21 cellular contexts compared by ENCODE assay signal in genomic region chr22:23519442-23520177, GRCh38.
DNase-seq lines count a peak whose midpoint lies in the region; ATAC-seq, FAIRE-seq and TF ChIP-seq lines count a peak whose summit lies in the region.
"Had no signal": no experiment of that assay in that cellular context is flagged by ENCODE, and none has a peak within 500 bp of the region (broad histone marks: within the 10 kb centered on the region; RNA-seq: fewer than 3 reads in every experiment).

No MANE protein-coding gene starts in this region.

- peak overlapping the region; percentile 65 for H3K4me3 Mint-ChIP-seq in neural progenitor cell
- H3K4me3 Mint-ChIP-seq: activated CD8-positive, alpha-beta T cell treated with anti-CD3 and anti-CD28 coated beads for 36 hours; activated naive CD4-positive, alpha-beta T cell treated with anti-CD3 and anti-CD28 coated beads, Interleukin-2, amount 50 U/mL, for 24 hours; CD14-positive monocyte; GM23338; stimulated activated naive CD8-positive, alpha-beta T cell treated with anti-CD3 and anti-CD28 coated beads, Interleukin-15, amount 100 ng/mL, for 72 hours; T-cell had no signal

- no peak for TF ChIP-seq POLR2A in H1 (IDR thresholded peaks at IDR 0.05; ENCODE audit: control extremely low read depth in 1 of 2, low read depth in 2 of 2, low read length in 2 of 2)
- TF ChIP-seq POLR2A in tibial nerve (IDR thresholded peaks at IDR 0.05), result no peak

- no peaks in the 10 kb centered on the region for H3K9me3 Mint-ChIP-seq in neural progenitor cell
- H3K9me3 Mint-ChIP-seq: activated CD8-positive, alpha-beta T cell treated with anti-CD3 and anti-CD28 coated beads for 36 hours; activated naive CD4-positive, alpha-beta T cell treated with anti-CD3 and anti-CD28 coated beads, Interleukin-2, amount 50 U/mL, for 24 hours; activated T-cell treated with anti-CD3 and anti-CD28 coated beads, Interleukin-2, amount 50 U/mL, for 4 hours; GM23338; stimulated activated naive CD8-positive, alpha-beta T cell treated with anti-CD3 and anti-CD28 coated beads, Interleukin-15, amount 100 ng/mL, for 72 hours; T-cell had no signal

- TF ChIP-seq EP300 in H1 (IDR thresholded peaks at IDR 0.05; ENCODE audit: borderline replicate concordance in 1 of 2, low read depth in 2 of 2, low read length in 2 of 2), result no peak
- TF ChIP-seq EP300 in tibial nerve (IDR thresholded peaks at IDR 0.05), result no peak

- CTCF ChIA-PET in H1 (lab: Charles Lee; ENCODE audit: partially characterized antibody), result interaction anchor here (0.7 kb wide), 1 partner anchor 249 kb away, joined by 3 read pairs; no protein-coding TSS in a partner anchor

- H3K4me1 Mint-ChIP-seq in neural progenitor cell, result peaks cover 66% of the 10 kb centered on the region

- 0 out of 2 replicates have a peak overlapping the region, but pooled peaks have one; percentile 6 for H2AK5ac ChIP-seq in H1 (ENCODE audit: low read depth, low read length)

- ATAC-seq in GM21528 (IDR thresholded peaks at IDR 0.05; ENCODE audit: low FRiP score, unreplicated experiment) (no peak), HG03159 (IDR thresholded peaks at IDR 0.05; ENCODE audit: unreplicated experiment) (no peak)
- ATAC-seq: activated CD8-positive, alpha-beta T cell treated with anti-CD3 and anti-CD28 coated beads for 36 hours; activated T-cell treated with anti-CD3 and anti-CD28 coated beads, Interleukin-2, amount 50 U/mL, for 4 hours; GM23338; Right ventricle myocardium inferior; stimulated activated naive CD8-positive, alpha-beta T cell treated with anti-CD3 and anti-CD28 coated beads, Interleukin-15, amount 100 ng/mL, for 72 hours; T-cell had no signal

- H3K27me3 ChIP-seq in H1 (replicated peaks in 1 of 4; ENCODE audit: control insufficient read depth in 3 of 4, extremely low read depth in 1 of 4, insufficient read depth in 3 of 4, low read length in 3 of 4) (peaks cover 4 to 49% (median 39%) of the 10 kb centered on the region in 4 experiments), neural progenitor cell (no peaks in the 10 kb centered on the region), tibial nerve (no peaks in the 10 kb centered on the region)
- H3K27me3 ChIP-seq: colonic mucosa had no signal

- H3K27ac ChIP-seq in H1 (ENCODE audit: low read depth, low read length) (no peak overlapping the region), neural progenitor cell (no peak overlapping the region), tibial nerve (peak overlapping the region in 3 of 4 donors; percentile 90 to 99 (median 99))
- H3K27ac ChIP-seq: neutrophil had no signal

- no peak overlapping the region; the same call in 1 of the 2 replicates for H3K18ac ChIP-seq in H1 (ENCODE audit: extremely low read depth, low read length)

- H3K14ac ChIP-seq in H1 (ENCODE audit: insufficient read length), result no peak overlapping the region

- H2BK20ac ChIP-seq in H1 (ENCODE audit: low read length), result 0 out of 2 replicates have a peak overlapping the region, but pooled peaks have one; percentile 21

- H3K4me2 ChIP-seq in H1 (ENCODE audit: insufficient read depth in 1 of 2, low read depth in 2 of 2, low read length in 2 of 2), result no peak overlapping the region
- H3K4me2 ChIP-seq in neural progenitor cell, result no peak overlapping the region
- H3K4me2 ChIP-seq: GM23338 had no signal

- H4K91ac ChIP-seq in H1 (replicated peaks; ENCODE audit: insufficient read length, low read length), result no peak overlapping the region

- H2BK5ac ChIP-seq in H1 (ENCODE audit: low read depth, low read length), result no peak overlapping the region

- H3K23ac ChIP-seq in H1 (ENCODE audit: insufficient read length), result no peak overlapping the region

- no peak overlapping the region for H2AFZ ChIP-seq in H1 (ENCODE audit: low read length)
- no peak overlapping the region for H2AFZ ChIP-seq in neural progenitor cell (replicated peaks)
- H2AFZ ChIP-seq: GM23338 had no signal

- no peak overlapping the region for H3K4me3 ChIP-seq in H1 (ENCODE audit: extremely low read depth in 1 of 4, insufficient read depth in 2 of 4, low read depth in 3 of 4, low read length in 4 of 4)
- no peak overlapping the region for H3K4me3 ChIP-seq in neural progenitor cell
- H3K4me3 ChIP-seq in tibial nerve, result no peak overlapping the region
- H3K4me3 ChIP-seq: colonic mucosa, GM23338 had no signal

- FAIRE-seq in H1 (lab: Jason Lieb, UNC), result no peak

- POLR2A ChIA-PET in H1 (lab: Charles Lee; ENCODE audit: partially characterized antibody), result no interaction called here

- peak overlapping the region; percentile 100 for H3K27ac Mint-ChIP-seq in neural progenitor cell
- H3K27ac Mint-ChIP-seq: activated CD8-positive, alpha-beta T cell treated with anti-CD3 and anti-CD28 coated beads for 36 hours; activated naive CD4-positive, alpha-beta T cell treated with anti-CD3 and anti-CD28 coated beads, Interleukin-2, amount 50 U/mL, for 24 hours; GM23338; stimulated activated naive CD8-positive, alpha-beta T cell treated with anti-CD3 and anti-CD28 coated beads, Interleukin-15, amount 100 ng/mL, for 72 hours; T-cell had no signal

- peaks cover 41% of the 10 kb centered on the region for H3F3A ChIP-seq in neural progenitor cell (ENCODE audit: low read depth)

- WGBS in H1 (ENCODE audit: extremely low coverage in 1 of 2, insufficient coverage in 1 of 2, insufficient read length in 1 of 2, insufficient replicate concordance in 2 of 2, low coverage in 1 of 2, low lambda C conversion rate in 2 of 2, missing lambda C conversion rate in 1 of 2), 2 experiments, result 86% methylated on average over 11 of the region's 11 CpGs; no CpG with 5 or more reads in 1 of the 2 experiments
- 93 to 95% methylated on average over 11 of the region's 11 CpGs for WGBS in tibial nerve, 2 donors

- no peak overlapping the region for H2BK120ac ChIP-seq in H1 (replicated peaks; ENCODE audit: low read depth, low read length)

- H4K20me1 ChIP-seq in H1 (replicated peaks in 1 of 2; ENCODE audit: control insufficient read depth in 1 of 2, insufficient read depth in 2 of 2, low read length in 2 of 2) (peaks cover 0 to 1% of the 10 kb centered on the region in 2 experiments), neural progenitor cell (ENCODE audit: low read depth) (no peaks in the 10 kb centered on the region)

- H3K23me2 ChIP-seq in H1 (ENCODE audit: low read depth, low read length), result peaks cover 8% of the 10 kb centered on the region; the same call in 1 of the 2 replicates

- TF ChIP-seq RAD21 in H1 (IDR thresholded peaks at IDR 0.05 in 1 of 2, conservative IDR thresholded peaks at IDR 0.05 in 1 of 2; ENCODE audit: low read depth in 2 of 2, low read length in 2 of 2), result no peak

- H4K5ac ChIP-seq in H1 (ENCODE audit: insufficient read length, low read depth, low read length), result no peak overlapping the region

- H3K36me3 ChIP-seq in H1 (ENCODE audit: control insufficient read depth in 2 of 4, insufficient read depth in 4 of 4, low read length in 3 of 4) (no peaks in the 10 kb centered on the region), neural progenitor cell (no peaks in the 10 kb centered on the region), tibial nerve (no peaks in the 10 kb centered on the region)
- H3K36me3 ChIP-seq: colonic mucosa, neutrophil had no signal

- peak overlapping the region; percentile 7 for H3K4ac ChIP-seq in H1 (replicated peaks; ENCODE audit: insufficient read length, low read depth, low read length)

- peaks cover 0 to 11% (median 8%) of the 10 kb centered on the region in 4 experiments; a peak in 6 of 7 replicates for H3K4me1 ChIP-seq in H1 (replicated peaks in 1 of 4; ENCODE audit: control insufficient read depth in 3 of 4, insufficient read depth in 4 of 4, low read length in 3 of 4)
- H3K4me1 ChIP-seq in neural progenitor cell, result peaks cover 37% of the 10 kb centered on the region
- H3K4me1 ChIP-seq in tibial nerve, result peaks cover 0 to 48% (median 24%) of the 10 kb centered on the region in 4 donors

- peaks cover 3% of the 10 kb centered on the region for H3K36me3 Mint-ChIP-seq in neural progenitor cell
- H3K36me3 Mint-ChIP-seq: activated naive CD4-positive, alpha-beta T cell treated with anti-CD3 and anti-CD28 coated beads, Interleukin-2, amount 50 U/mL, for 24 hours; T-cell had no signal

- H3K9ac ChIP-seq in H1 (replicated peaks in 1 of 4; ENCODE audit: extremely low read depth in 1 of 4, low read depth in 3 of 4, low read length in 3 of 4), result no peak overlapping the region
- H3K9ac ChIP-seq in neural progenitor cell, result no peak overlapping the region

- H4K8ac ChIP-seq in H1 (ENCODE audit: extremely low read depth, insufficient read depth, low read length), result peak overlapping the region; percentile 25; the same call in 1 of the 2 replicates

- TF ChIP-seq CTCF in H1 (IDR thresholded peaks at IDR 0.05; ENCODE audit: control extremely low read depth in 1 of 3, insufficient read depth in 1 of 3, low read depth in 1 of 3, low read length in 3 of 3) (no peak), neural progenitor cell (IDR thresholded peaks at IDR 0.05) (no peak), tibial nerve (IDR thresholded peaks at IDR 0.05) (no peak)

- H2BK12ac ChIP-seq in H1 (ENCODE audit: low read depth, low read length), result 0 out of 2 replicates have a peak overlapping the region, but pooled peaks have one; percentile 80

- H3K79me2 ChIP-seq in H1 (ENCODE audit: control insufficient read depth in 1 of 2, insufficient read depth in 2 of 2, low read length in 2 of 2) (no peaks in the 10 kb centered on the region), neural progenitor cell (ENCODE audit: low read depth) (no peaks in the 10 kb centered on the region)

- H3K79me1 ChIP-seq in H1 (ENCODE audit: low read depth, low read length), result no peaks in the 10 kb centered on the region

- peaks cover 13% of the 10 kb centered on the region for H3K27me3 Mint-ChIP-seq in neural progenitor cell (ENCODE audit: insufficient read depth, low read depth)

- DNase-seq in DMS 273 (lab: John Stamatoyannopoulos, UW; ENCODE audit: unreplicated experiment) (peak; percentile 23), DMS 273 treated with DMSO at 0.1 percent for 48 hours (lab: John Stamatoyannopoulos, UW) (no peak), H1 (ENCODE audit: low read depth in 1 of 2, low spot score in 2 of 2) (no peak), neural progenitor cell (ENCODE audit: low spot score) (no peak), tibial nerve (ENCODE audit: low spot score in 2 of 2) (no peak), SIG-M5 (lab: John Stamatoyannopoulos, UW) (no peak)
- DNase-seq: 8988T; activated CD8-positive, alpha-beta T cell treated with anti-CD3 and anti-CD28 coated beads for 36 hours; activated T-cell treated with anti-CD3 and anti-CD28 coated beads, Interleukin-2, amount 50 U/mL, for 4 hours; MM.1S; NCI-H187; stimulated activated naive CD8-positive, alpha-beta T cell treated with anti-CD3 and anti-CD28 coated beads, Interleukin-15, amount 100 ng/mL, for 72 hours; T-cell had no signal

- H3K9me3 ChIP-seq in H1 (ENCODE audit: insufficient read depth in 2 of 2, low read depth in 1 of 2, low read length in 1 of 2) (no peaks in the 10 kb centered on the region), neural progenitor cell (ENCODE audit: low read depth) (no peaks in the 10 kb centered on the region), tibial nerve (no peaks in the 10 kb centered on the region)
- H3K9me3 ChIP-seq: colonic mucosa, neutrophil had no signal

- H2BK15ac ChIP-seq in H1 (ENCODE audit: low read length), result no peak overlapping the region; the same call in 1 of the 2 replicates

- no peak overlapping the region for H3K56ac ChIP-seq in H1 (replicated peaks; ENCODE audit: insufficient read length, low read depth, low read length)

TF ChIP-seq in H1, 55 proteins besides CTCF, POLR2A, EP300 and RAD21 (continues in another document):
- TF ChIP-seq POLR2AphosphoS5 (IDR thresholded peaks at IDR 0.05; ENCODE audit: low read depth, low read length), result no peak

Comparison
In these comparisons a context has a peak if more than half of its experiments do, and no peak if none do; other contexts are left out.
1. H3K27ac ChIP-seq: peak in tibial nerve (3 of 4); none in H1 (single experiment) and neural progenitor cell (single experiment).